In the genomic region with DNA sequence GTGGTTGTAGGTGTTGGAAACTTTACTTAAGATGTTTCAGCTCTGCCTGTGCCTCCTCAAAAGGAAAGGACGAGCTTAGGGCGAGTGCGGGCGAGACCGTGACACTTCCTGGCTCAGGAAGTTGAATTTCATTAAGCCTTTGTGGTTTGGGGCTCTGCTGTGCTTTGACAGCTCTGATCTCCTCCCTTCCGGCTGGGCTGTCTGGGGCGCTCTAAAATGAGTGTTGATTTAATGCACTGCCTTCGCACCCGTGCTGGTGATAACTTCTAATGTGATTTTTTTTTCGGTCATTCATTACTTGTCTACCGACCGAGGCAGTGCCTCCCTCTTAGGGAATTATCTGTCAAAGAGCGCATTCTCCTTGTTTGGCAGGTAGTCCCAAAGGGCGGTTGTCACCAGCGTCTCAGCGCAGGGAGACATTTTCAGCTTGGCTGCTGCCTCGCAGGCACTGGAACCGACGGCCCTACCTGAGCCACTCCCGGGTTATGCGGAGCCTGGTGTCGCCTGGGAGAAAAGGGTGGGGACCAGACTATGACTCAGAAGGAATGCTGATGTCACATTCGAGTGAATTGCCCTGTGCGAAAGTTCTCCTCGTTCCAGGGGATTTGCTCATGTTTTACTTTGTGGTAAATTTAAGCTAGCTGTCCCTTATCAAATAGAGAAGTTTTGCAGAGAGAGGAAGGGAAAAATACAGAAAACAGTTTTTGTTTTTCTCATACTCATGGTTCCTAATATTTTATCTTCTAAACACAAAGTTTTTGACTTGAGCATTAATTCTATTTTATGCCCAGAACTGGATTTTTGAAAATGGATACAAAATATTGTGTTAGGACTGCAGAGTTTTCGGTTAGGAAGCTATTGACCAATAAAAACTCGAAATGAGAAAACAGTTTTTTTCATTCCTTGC, we compare ENCODE assay signal across 8 cellular contexts. TPM values are rescaled to one million over a fixed set of nuclear protein-coding genes. Genes with fewer than 3 reads are reported as not detected.
DNase-seq lines count a peak whose midpoint lies in the region; ATAC-seq and TF ChIP-seq lines count a peak whose summit lies in the region.

No MANE protein-coding gene starts in this region.

- POLR2A ChIA-PET in CD8-positive, alpha-beta T cell (lab: Charles Lee) = interaction anchor here (0.7 to 2.5 kb wide), 11 partner anchors 8 to 47 kb away, joined by 3 to 9 read pairs (median 5); no protein-coding TSS in a partner anchor

- 3 to 4% methylated on average over 27 of the region's 27 CpGs for WGBS in thyroid gland, 2 donors

- peaks cover 15% of the 10 kb centered on the region for H3K36me3 Mint-ChIP-seq in CD8-positive, alpha-beta T cell

- H3K27ac ChIP-seq in CD8-positive, alpha-beta T cell (ENCODE audit: low read depth, low read length) = peak overlapping the region; percentile 93
- peak overlapping the region; percentile 93 to 98 (median 96) for H3K27ac ChIP-seq in Peyer's patch
- peak overlapping the region; percentile 91 for H3K27ac ChIP-seq in neutrophil
- H3K27ac ChIP-seq in thyroid gland = peak overlapping the region; percentile 88 to 97 (median 94)

- TF ChIP-seq POLR2A in Peyer's patch (IDR thresholded peaks at IDR 0.05) = peak; percentile 98 to 99
- TF ChIP-seq POLR2A in thyroid gland (IDR thresholded peaks at IDR 0.05) = peak; percentile 92 to 98

- H3K9me3 Mint-ChIP-seq in CD8-positive, alpha-beta T cell = peaks cover 4% of the 10 kb centered on the region

- no peaks in the 10 kb centered on the region for H3K27me3 Mint-ChIP-seq in CD8-positive, alpha-beta T cell (ENCODE audit: low read depth)

- no peaks in the 10 kb centered on the region for H3K27me3 ChIP-seq in CD8-positive, alpha-beta T cell (ENCODE audit: insufficient read depth, low read length)
- H3K27me3 ChIP-seq in Peyer's patch (no peaks in the 10 kb centered on the region), neutrophil (no peaks in the 10 kb centered on the region), thyroid gland (no peaks in the 10 kb centered on the region)

- H3K4me1 Mint-ChIP-seq in CD8-positive, alpha-beta T cell (ENCODE audit: low read depth) = peaks cover 57% of the 10 kb centered on the region

- H3K27ac Mint-ChIP-seq in CD8-positive, alpha-beta T cell = peak overlapping the region; percentile 99

- peak; percentile 62 to 85 (median 81) for DNase-seq in CD8-positive, alpha-beta T cell
- DNase-seq in Peyer's patch = peak; percentile 78 to 93 (median 91)
- peak; percentile 65 for DNase-seq in activated T-helper 1 cell treated with Interleukin-2 at 50 U/mL for 16 hours (ENCODE audit: low read depth)
- DNase-seq in fibroblast of villous mesenchyme (ENCODE audit: low read depth) = peak; percentile 89
- DNase-seq in thyroid gland = peak; percentile 89 to 92

- no peaks in the 10 kb centered on the region for H3K9me3 ChIP-seq in CD8-positive, alpha-beta T cell (ENCODE audit: low read length)
- H3K9me3 ChIP-seq in Peyer's patch = no peaks in the 10 kb centered on the region
- no peaks in the 10 kb centered on the region for H3K9me3 ChIP-seq in neutrophil
- H3K9me3 ChIP-seq in thyroid gland = no peaks in the 10 kb centered on the region

- CTCF ChIA-PET in CD8-positive, alpha-beta T cell (lab: Charles Lee) = interaction anchor here (0.7 to 5.8 kb wide), 12 partner anchors 8 to 315 kb away, joined by 3 to 63 read pairs (median 4); no protein-coding TSS in a partner anchor

- H3K4me1 ChIP-seq in CD8-positive, alpha-beta T cell (ENCODE audit: insufficient read depth, low read length) = peaks cover 50% of the 10 kb centered on the region
- H3K4me1 ChIP-seq in Peyer's patch = peaks cover 0 to 24% (median 11%) of the 10 kb centered on the region in 4 donors
- peaks cover 47 to 53% of the 10 kb centered on the region in 2 experiments for H3K4me1 ChIP-seq in neutrophil (ENCODE audit: control insufficient read depth in 1 of 2, insufficient read depth in 1 of 2, low read depth in 1 of 2, low read length in 1 of 2)
- peaks cover 35 to 44% of the 10 kb centered on the region in 2 donors for H3K4me1 ChIP-seq in thyroid gland

- H3K36me3 ChIP-seq in CD8-positive, alpha-beta T cell (ENCODE audit: insufficient read depth, low read length) = no peaks in the 10 kb centered on the region
- H3K36me3 ChIP-seq in Peyer's patch = no peaks in the 10 kb centered on the region
- no peaks in the 10 kb centered on the region for H3K36me3 ChIP-seq in neutrophil
- no peaks in the 10 kb centered on the region for H3K36me3 ChIP-seq in thyroid gland

- H3K4me3 Mint-ChIP-seq in CD8-positive, alpha-beta T cell = peak overlapping the region; percentile 98

- ATAC-seq in CD8-positive, alpha-beta T cell = peak; percentile 77
- ATAC-seq in GM19438 (IDR thresholded peaks at IDR 0.05; ENCODE audit: low read depth, unreplicated experiment) = peak; percentile 72
- ATAC-seq in HG03558 (IDR thresholded peaks at IDR 0.05; ENCODE audit: extremely low read depth, unreplicated experiment) = peak; percentile 37

- no peak for TF ChIP-seq CTCF in CD8-positive, alpha-beta T cell (IDR thresholded peaks at IDR 0.05)
- TF ChIP-seq CTCF in Peyer's patch (IDR thresholded peaks at IDR 0.05) = peak in 1 of 6 experiments; percentile 2
- no peak for TF ChIP-seq CTCF in fibroblast of villous mesenchyme (IDR thresholded peaks at IDR 0.05; ENCODE audit: insufficient read depth, low read depth, low read length)
- TF ChIP-seq CTCF in neutrophil (IDR thresholded peaks at IDR 0.05) = no peak
- TF ChIP-seq CTCF in thyroid gland (IDR thresholded peaks at IDR 0.05) = no peak

- H3K4me3 ChIP-seq in CD8-positive, alpha-beta T cell (ENCODE audit: low read depth, low read length) = peak overlapping the region; percentile 86
- peak overlapping the region; percentile 66 to 94 (median 82) for H3K4me3 ChIP-seq in Peyer's patch
- H3K4me3 ChIP-seq in fibroblast of villous mesenchyme (ENCODE audit: low read depth, low read length) = peak overlapping the region; percentile 81
- H3K4me3 ChIP-seq in neutrophil (ENCODE audit: low read depth in 1 of 2, low read length in 1 of 2) = peak overlapping the region; percentile 71 to 85
- peak overlapping the region; percentile 19 to 63 (median 47) for H3K4me3 ChIP-seq in thyroid gland (replicated peaks in 1 of 3)

- intact Hi-C loops in CD8-positive, alpha-beta T cell (cut with DNase I, micrococcal nuclease) = loop anchor here (1.0 to 10.0 kb wide), 4 partner anchors 25 to 1974 kb away; partner anchors contain the start of genes CAPZA2 (in 1 of the 2), LSM8 (in 1 of the 2) and MDFIC (in 1 of the 2)
- intact Hi-C loops in thyroid gland (cut with DNase I) = no loop called here

RNA-seq across cellular contexts. Expression of gene TES, which starts 0.9 kb away (rescaled TPM):
- 10 to 100 TPM; 75.8 to 78.5 TPM for total RNA-seq in CD8-positive, alpha-beta T cell
- total RNA-seq in Peyer's patch (10 to 100 TPM; 62.7 to 97.4 (median 69.6) TPM), fibroblast of villous mesenchyme (93.3 and 101 TPM in 2 replicates), thyroid gland (100 to 1,000 TPM; 148 to 177 (median 158) TPM)

Comparison
In these comparisons a context has a peak if more than half of its experiments do, and no peak if none do; other contexts are left out.
1. Peak in every context shown above with its lines: DNase-seq, ATAC-seq, H3K4me3 ChIP-seq and H3K27ac ChIP-seq.